13 cellular contexts compared by ENCODE assay signal in the genomic region with DNA sequence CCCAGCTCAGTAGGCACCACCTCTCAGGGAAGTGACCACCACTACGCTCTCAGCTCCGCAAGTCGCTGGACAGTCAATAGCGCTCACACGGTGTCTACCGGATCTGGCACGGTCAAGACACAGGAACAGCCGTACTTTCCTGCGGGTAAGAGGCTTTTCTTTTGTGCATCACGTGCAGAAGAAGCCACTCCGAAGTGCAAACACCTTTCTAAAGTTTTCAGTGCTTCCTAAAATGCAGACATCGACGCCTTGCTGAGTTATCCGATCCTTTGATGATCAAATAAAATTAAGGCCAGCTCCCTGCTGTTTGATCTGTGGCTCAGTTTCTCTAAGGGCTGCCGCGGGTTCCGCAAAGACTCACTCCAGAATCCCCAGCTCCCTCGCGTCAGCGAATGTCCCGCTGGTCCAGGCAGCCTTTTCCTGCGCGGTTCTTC.
DNase-seq lines count a peak whose midpoint lies in the region; ATAC-seq, FAIRE-seq and TF ChIP-seq lines count a peak whose summit lies in the region.
"Had no signal": no experiment of that assay in that cellular context is flagged by ENCODE, and none has a peak within 500 bp of the region (broad histone marks: within the 10 kb centered on the region; RNA-seq: fewer than 3 reads in every experiment).

No MANE protein-coding gene starts in this region.

- H2AFZ ChIP-seq in hepatocyte, result peak overlapping the region; percentile 31

- CTCF ChIA-PET in activated B cell treated with CpG ODN at 0.5 μM for 24 hours (lab: Charles Lee), result no interaction called here

- no peaks in the 10 kb centered on the region for H3K79me2 ChIP-seq in hepatocyte

- H3K4me2 ChIP-seq in hepatocyte, result peak overlapping the region; percentile 91

- POLR2A ChIA-PET in activated B cell treated with CpG ODN at 0.5 μM for 24 hours (lab: Charles Lee), result no interaction called here

- no peak for ATAC-seq in activated B cell treated with CpG ODN at 0.5 μM for 24 hours (ENCODE audit: low read depth)

- peak overlapping the region; percentile 66 for H3K27ac ChIP-seq in hepatocyte
- H3K27ac ChIP-seq: SJCRH30 had no signal

- no peak overlapping the region for H3K27ac Mint-ChIP-seq in T-helper 1 cell treated with Interleukin-12 subunit alpha and Interleukin-12 subunit beta and Interleukin-4 antibody, amounts not matched to agents 30 μg/mL and 1 μg/mL, for 36 hours
- no peak overlapping the region for H3K27ac Mint-ChIP-seq in activated B cell treated with CpG ODN at 0.5 μM for 24 hours

- no peak for TF ChIP-seq POLR2A in GM12892 (IDR thresholded peaks at IDR 0.05; ENCODE audit: low read depth, low read length)

- H3K4me1 ChIP-seq in hepatocyte (ENCODE audit: insufficient read depth), result peaks cover 10% of the 10 kb centered on the region

- H4K20me1 ChIP-seq in hepatocyte (ENCODE audit: insufficient read depth, poor library complexity, severe bottlenecking), result no peaks in the 10 kb centered on the region

- no peak for FAIRE-seq in GM12892 (lab: Jason Lieb, UNC)
- FAIRE-seq: H54, islet of Langerhans had no signal

- no peaks in the 10 kb centered on the region for H3K36me3 ChIP-seq in hepatocyte (replicated peaks; ENCODE audit: insufficient read depth, low read depth)
- H3K36me3 ChIP-seq: SJCRH30 had no signal

- peaks cover 6% of the 10 kb centered on the region for H3K36me3 Mint-ChIP-seq in T-helper 1 cell treated with Interleukin-12 subunit alpha and Interleukin-12 subunit beta and Interleukin-4 antibody, amounts not matched to agents 30 μg/mL and 1 μg/mL, for 36 hours (ENCODE audit: low read depth)
- no peaks in the 10 kb centered on the region for H3K36me3 Mint-ChIP-seq in activated B cell treated with CpG ODN at 0.5 μM for 24 hours (ENCODE audit: low read depth)

- no peak for DNase-seq in T-helper 1 cell
- DNase-seq in activated B cell treated with CpG ODN at 0.5 μM for 24 hours, result no peak
- no peak for DNase-seq in hepatocyte (ENCODE audit: low spot score)
- no peak for DNase-seq in retinal pigment epithelial cell (ENCODE audit: low read depth)
- no peak for DNase-seq in NCI-H510A (lab: John Stamatoyannopoulos, UW)
- no peak for DNase-seq in occipital lobe (lab: John Stamatoyannopoulos, UW)
- DNase-seq in GM12892 (ENCODE audit: insufficient read length), result no peak
- DNase-seq: activated CD8-positive, alpha-beta memory T cell treated with anti-CD3 and anti-CD28 coated beads, Interleukin-2, amount 50 U/mL, for 4 hours; NK-92 treated with Interleukin-12 subunit alpha and Interleukin-12 subunit beta, amount 100 ng/mL, for 24 hours; SJCRH30 had no signal

- H3K9me3 Mint-ChIP-seq in T-helper 1 cell treated with Interleukin-12 subunit alpha and Interleukin-12 subunit beta and Interleukin-4 antibody, amounts not matched to agents 30 μg/mL and 1 μg/mL, for 36 hours, result no peaks in the 10 kb centered on the region
- no peaks in the 10 kb centered on the region for H3K9me3 Mint-ChIP-seq in activated B cell treated with CpG ODN at 0.5 μM for 24 hours

- peaks cover 85% of the 10 kb centered on the region for H3K27me3 Mint-ChIP-seq in T-helper 1 cell treated with Interleukin-12 subunit alpha and Interleukin-12 subunit beta and Interleukin-4 antibody, amounts not matched to agents 30 μg/mL and 1 μg/mL, for 36 hours (ENCODE audit: low read depth)
- H3K27me3 Mint-ChIP-seq in activated B cell treated with CpG ODN at 0.5 μM for 24 hours, result peaks cover 70% of the 10 kb centered on the region

- intact Hi-C loops in activated B cell treated with CpG ODN at 0.5 μM for 24 hours (cut with micrococcal nuclease), result loop anchor here (5.0 kb wide), 1 partner anchor 679 kb away; the partner anchor contains the start of gene HAND2

- no peak for TF ChIP-seq CTCF in activated B cell treated with CpG ODN at 0.5 μM for 24 hours (IDR thresholded peaks at IDR 0.05)
- no peak for TF ChIP-seq CTCF in hepatocyte (IDR thresholded peaks at IDR 0.05; ENCODE audit: poor library complexity)
- no peak for TF ChIP-seq CTCF in retinal pigment epithelial cell (conservative IDR thresholded peaks at IDR 0.05; ENCODE audit: low read depth, low read length)

- H3K4me1 Mint-ChIP-seq in T-helper 1 cell treated with Interleukin-12 subunit alpha and Interleukin-12 subunit beta and Interleukin-4 antibody, amounts not matched to agents 30 μg/mL and 1 μg/mL, for 36 hours (ENCODE audit: low read depth), result peaks cover 23% of the 10 kb centered on the region
- peaks cover 34% of the 10 kb centered on the region for H3K4me1 Mint-ChIP-seq in activated B cell treated with CpG ODN at 0.5 μM for 24 hours

- H3K9me3 ChIP-seq in hepatocyte (ENCODE audit: low read depth), result no peaks in the 10 kb centered on the region
- H3K9me3 ChIP-seq: SJCRH30 had no signal

- H3K9me2 ChIP-seq in hepatocyte (replicated peaks; ENCODE audit: insufficient read depth), result no peaks in the 10 kb centered on the region

- H3K4me3 ChIP-seq in hepatocyte (peak overlapping the region; percentile 15), retinal pigment epithelial cell (ENCODE audit: low read length) (peak overlapping the region; percentile 15)
- H3K4me3 ChIP-seq: SJCRH30 had no signal

- WGBS in hepatocyte (ENCODE audit: low lambda C conversion rate, missing lambda C conversion rate), result 10% methylated on average over 23 of the region's 23 CpGs

- peak overlapping the region; percentile 32 for H3K4me3 Mint-ChIP-seq in T-helper 1 cell treated with Interleukin-12 subunit alpha and Interleukin-12 subunit beta and Interleukin-4 antibody, amounts not matched to agents 30 μg/mL and 1 μg/mL, for 36 hours
- peak overlapping the region; percentile 62 for H3K4me3 Mint-ChIP-seq in activated B cell treated with CpG ODN at 0.5 μM for 24 hours

- peaks cover 77% of the 10 kb centered on the region for H3K27me3 ChIP-seq in hepatocyte
- H3K27me3 ChIP-seq: SJCRH30 had no signal
